Comparison of ENCODE assay signal across 4 cellular contexts in the genomic region with DNA sequence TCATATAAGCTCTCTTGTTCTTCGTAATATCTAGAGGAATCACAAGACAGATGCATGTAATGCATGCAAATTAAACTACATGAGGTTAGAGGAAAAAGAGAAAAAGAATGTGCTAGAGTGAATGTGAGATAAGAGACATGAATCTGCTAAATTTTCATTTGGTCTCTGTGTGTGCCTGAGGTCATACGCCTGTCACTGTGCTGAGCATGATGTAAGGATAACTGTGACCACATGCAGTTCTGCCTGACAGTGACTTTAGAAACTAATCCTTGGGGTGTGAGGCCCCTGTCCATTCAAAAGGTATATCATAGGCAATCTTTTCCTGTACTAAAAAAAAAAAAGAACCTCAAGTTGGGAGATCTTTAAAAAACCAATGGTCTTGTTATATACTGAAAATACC.
"Had no signal": no experiment of that assay in that cellular context is flagged by ENCODE, and none has a peak within 500 bp of the region (broad histone marks: within the 10 kb centered on the region; RNA-seq: fewer than 3 reads in every experiment).

No MANE protein-coding gene starts in this region.

- DNase-seq: GM23248, GOT3, H7, HFFc6 had no signal
